In genomic region chr4:159219862-159220261, GRCh38 we compare ENCODE assay signal across 26 cellular contexts.
"Had no signal": no experiment of that assay in that cellular context is flagged by ENCODE, and none has a peak within 500 bp of the region (broad histone marks: within the 10 kb centered on the region; RNA-seq: fewer than 3 reads in every experiment).

No MANE protein-coding gene starts in this region.

- H3K4me3 Mint-ChIP-seq: activated CD4-positive, alpha-beta memory T cell treated with anti-CD3 and anti-CD28 coated beads, Interleukin-2, amount 10 ng/mL, durations not matched to agents 7 days and 5 days; activated CD4-positive, alpha-beta T cell treated with anti-CD3 and anti-CD28 coated beads for 36 hours; activated naive CD4-positive, alpha-beta T cell treated with anti-CD3 and anti-CD28 coated beads, Interleukin-2, amount 10 ng/mL, durations not matched to agents 7 days and 5 days; activated naive CD8-positive, alpha-beta T cell treated with anti-CD3 and anti-CD28 coated beads for 36 hours; activated T-helper 17 cell treated with anti-CD3 and anti-CD28 coated beads, Interleukin-2, amount 50 U/mL, for 72 hours had no signal

- H3K27ac Mint-ChIP-seq: activated CD4-positive, alpha-beta memory T cell treated with anti-CD3 and anti-CD28 coated beads, Interleukin-2, amount 10 ng/mL, durations not matched to agents 7 days and 5 days; activated CD4-positive, alpha-beta T cell treated with anti-CD3 and anti-CD28 coated beads for 36 hours; activated naive CD4-positive, alpha-beta T cell treated with anti-CD3 and anti-CD28 coated beads, Interleukin-2, amount 10 ng/mL, durations not matched to agents 7 days and 5 days; activated naive CD8-positive, alpha-beta T cell treated with anti-CD3 and anti-CD28 coated beads for 36 hours; activated T-helper 17 cell treated with anti-CD3 and anti-CD28 coated beads, Interleukin-2, amount 50 U/mL, for 72 hours had no signal

- ATAC-seq: activated CD4-positive, alpha-beta T cell treated with anti-CD3 and anti-CD28 coated beads for 36 hours; activated T-helper 17 cell treated with anti-CD3 and anti-CD28 coated beads, Interleukin-2, amount 50 U/mL, for 72 hours had no signal

- DNase-seq: activated CD4-positive, alpha-beta memory T cell treated with anti-CD3 and anti-CD28 coated beads, Interleukin-2, amount 10 ng/mL, durations not matched to agents 7 days and 5 days; activated CD4-positive, alpha-beta T cell treated with anti-CD3 and anti-CD28 coated beads for 36 hours; activated CD4-positive, alpha-beta T cell treated with anti-CD3 and anti-CD28 coated beads, Interleukin-2, amount 50 U/mL, for 1 hour; activated gamma-delta T cell; activated naive CD4-positive, alpha-beta T cell treated with anti-CD3 and anti-CD28 coated beads, Interleukin-2, amount 10 ng/mL, durations not matched to agents 7 days and 5 days; activated naive CD8-positive, alpha-beta T cell treated with anti-CD3 and anti-CD28 coated beads for 36 hours; activated T-cell treated with anti-CD3 and anti-CD28 coated beads for 4 hours; activated T-cell treated with anti-CD3 and anti-CD28 coated beads, Interleukin-2, amount 50 U/mL, for 48 hours; brain microvascular endothelial cell; caudate nucleus; MG63; MV-4-11; NCI-H1092 treated with DMSO at 0.1 percent for 48 hours; NCI-H1436; NCI-H1694 treated with DMSO at 0.1 percent for 48 hours; NCI-H2029 treated with DMSO at 0.1 percent for 48 hours; NCI-H345; NCI-H510A; NCI-H526 treated with DMSO at 0.1 percent for 48 hours; NCI-H82; Peyer's patch; SHP77 treated with DMSO at 0.1 percent for 48 hours; T-helper 2 cell; T1000 had no signal

- H3K36me3 Mint-ChIP-seq: activated naive CD4-positive, alpha-beta T cell treated with anti-CD3 and anti-CD28 coated beads, Interleukin-2, amount 10 ng/mL, durations not matched to agents 7 days and 5 days had no signal

- H3K27ac ChIP-seq: brain microvascular endothelial cell, Peyer's patch, RWPE1 had no signal

- H3K9me3 Mint-ChIP-seq: activated CD4-positive, alpha-beta memory T cell treated with anti-CD3 and anti-CD28 coated beads, Interleukin-2, amount 10 ng/mL, durations not matched to agents 7 days and 5 days; activated naive CD4-positive, alpha-beta T cell treated with anti-CD3 and anti-CD28 coated beads, Interleukin-2, amount 10 ng/mL, durations not matched to agents 7 days and 5 days; activated T-helper 17 cell treated with anti-CD3 and anti-CD28 coated beads, Interleukin-2, amount 50 U/mL, for 72 hours had no signal

- H3K27me3 ChIP-seq: brain microvascular endothelial cell, MG63, Peyer's patch had no signal

- H3K4me3 ChIP-seq: MG63, Peyer's patch had no signal

- H3K9me3 ChIP-seq: MG63, Peyer's patch had no signal

- H3K27me3 Mint-ChIP-seq: activated CD4-positive, alpha-beta memory T cell treated with anti-CD3 and anti-CD28 coated beads, Interleukin-2, amount 10 ng/mL, durations not matched to agents 7 days and 5 days; activated CD4-positive, alpha-beta T cell treated with anti-CD3 and anti-CD28 coated beads for 36 hours; activated naive CD4-positive, alpha-beta T cell treated with anti-CD3 and anti-CD28 coated beads, Interleukin-2, amount 10 ng/mL, durations not matched to agents 7 days and 5 days; activated naive CD8-positive, alpha-beta T cell treated with anti-CD3 and anti-CD28 coated beads for 36 hours; activated T-helper 17 cell treated with anti-CD3 and anti-CD28 coated beads, Interleukin-2, amount 50 U/mL, for 72 hours had no signal

- H3K4me1 Mint-ChIP-seq: activated CD4-positive, alpha-beta memory T cell treated with anti-CD3 and anti-CD28 coated beads, Interleukin-2, amount 10 ng/mL, durations not matched to agents 7 days and 5 days; activated naive CD4-positive, alpha-beta T cell treated with anti-CD3 and anti-CD28 coated beads, Interleukin-2, amount 10 ng/mL, durations not matched to agents 7 days and 5 days had no signal

- H3K36me3 ChIP-seq: brain microvascular endothelial cell, MG63, Peyer's patch had no signal
